In genomic region chr12:41910578-41911331, GRCh38 we compare ENCODE assay signal across 24 cellular contexts.
"Had no signal": no experiment of that assay in that cellular context is flagged by ENCODE, and none has a peak within 500 bp of the region (broad histone marks: within the 10 kb centered on the region; RNA-seq: fewer than 3 reads in every experiment).

No MANE protein-coding gene starts in this region.

- ATAC-seq: HepG2, Panc1, PC-3, T-cell had no signal

- DNase-seq: IMR-90, Karpas-422, KG1, MG63, NCI-H1092, NCI-H1105 treated with DMSO at 0.1 percent for 48 hours, NCI-H1417 treated with DMSO at 0.1 percent for 48 hours, NCI-H146, NCI-H1694 treated with DMSO at 0.1 percent for 48 hours, NCI-H1930, NCI-H2081, NCI-H2107, NCI-H2227 treated with DMSO at 0.1 percent for 48 hours, NCI-H524, NCI-H526 treated with DMSO at 0.1 percent for 48 hours, NCI-H748 treated with DMSO at 0.1 percent for 48 hours, PC-3, SHP77, SK-N-SH, SW 1271, T-cell had no signal

- H3K9me3 ChIP-seq: MG63, SK-N-SH had no signal

- H3K27ac ChIP-seq: RWPE1 had no signal

- H3K36me3 ChIP-seq: MG63 had no signal

- H3K4me3 ChIP-seq: MG63 had no signal

- H3K27me3 ChIP-seq: MG63 had no signal
